2 cellular contexts compared by ENCODE assay signal in genomic region chr5:174172104-174172965, GRCh38.
TF ChIP-seq lines count a peak whose summit lies in the region.

No MANE protein-coding gene starts in this region.

TF ChIP-seq in GM23338, 12 proteins besides CTCF, POLR2A, EP300 and RAD21 (continued from another document):
- TF ChIP-seq REST (IDR thresholded peaks at IDR 0.05; ENCODE audit: unreplicated experiment) (no peak), ETS1 (IDR thresholded peaks at IDR 0.05) (no peak), POLR2AphosphoS5 (IDR thresholded peaks at IDR 0.05; ENCODE audit: low read depth) (no peak), CREB1 (CRISPR knock-in tag; IDR thresholded peaks at IDR 0.05; ENCODE audit: low read depth) (no peak)

TF ChIP-seq in WTC11, 78 proteins besides CTCF, POLR2A, EP300 and RAD21 (continued from another document):
- TF ChIP-seq ZBTB43 (CRISPR knock-in tag; IDR thresholded peaks at IDR 0.05) (no peak), NFE2L1 (CRISPR knock-in tag; IDR thresholded peaks at IDR 0.05) (no peak), FOXP4 (CRISPR knock-in tag; IDR thresholded peaks at IDR 0.05) (no peak), MAX (CRISPR knock-in tag; IDR thresholded peaks at IDR 0.05) (no peak), NR1H2 (CRISPR knock-in tag; IDR thresholded peaks at IDR 0.05) (no peak), EMX1 (CRISPR knock-in tag; IDR thresholded peaks at IDR 0.05) (no peak), ZNF121 (CRISPR knock-in tag; IDR thresholded peaks at IDR 0.05) (no peak), AFF4 (CRISPR knock-in tag; IDR thresholded peaks at IDR 0.05; ENCODE audit: borderline replicate concordance) (no peak), SMAD3 (CRISPR knock-in tag; IDR thresholded peaks at IDR 0.05; ENCODE audit: borderline replicate concordance) (no peak), ATF2 (CRISPR knock-in tag; IDR thresholded peaks at IDR 0.05; ENCODE audit: borderline replicate concordance, low read depth) (no peak), ZSCAN18 (CRISPR knock-in tag; IDR thresholded peaks at IDR 0.05) (no peak), ATF6 (CRISPR knock-in tag; IDR thresholded peaks at IDR 0.05) (no peak), TEAD1 (CRISPR knock-in tag; IDR thresholded peaks at IDR 0.05) (no peak), CDX4 (CRISPR knock-in tag; IDR thresholded peaks at IDR 0.05; ENCODE audit: borderline replicate concordance) (no peak), ZMAT4 (CRISPR knock-in tag; IDR thresholded peaks at IDR 0.05) (no peak), ZNF416 (CRISPR knock-in tag; IDR thresholded peaks at IDR 0.05) (no peak), ZNF671 (CRISPR knock-in tag; IDR thresholded peaks at IDR 0.05) (no peak)
